33 cellular contexts compared by ENCODE assay signal in genomic region chr9:103169798-103170197, GRCh38.
"Had no signal": no experiment of that assay in that cellular context is flagged by ENCODE, and none has a peak within 500 bp of the region (broad histone marks: within the 10 kb centered on the region; RNA-seq: fewer than 3 reads in every experiment).

No MANE protein-coding gene starts in this region.

- H3K4me1 Mint-ChIP-seq: activated B cell treated with CpG ODN at 0.5 μM for 24 hours; activated CD8-positive, alpha-beta memory T cell treated with anti-CD3 and anti-CD28 coated beads, Interleukin-2, amount 10 ng/mL, durations not matched to agents 7 days and 5 days; activated naive CD4-positive, alpha-beta T cell treated with anti-CD3 and anti-CD28 coated beads, Interleukin-2, amount 10 ng/mL, durations not matched to agents 7 days and 5 days; activated naive CD8-positive, alpha-beta T cell treated with anti-CD3 and anti-CD28 coated beads, Interleukin-2, amount 50 U/mL, for 24 hours; brain had no signal

- DNase-seq: activated B cell treated with CpG ODN at 0.5 μM for 24 hours; activated CD4-positive, alpha-beta memory T cell treated with anti-CD3 and anti-CD28 coated beads for 36 hours; activated CD4-positive, alpha-beta T cell treated with anti-CD3 and anti-CD28 coated beads for 4 hours; activated CD4-positive, alpha-beta T cell treated with anti-CD3 and anti-CD28 coated beads, Interleukin-2, amount 50 U/mL, for 1 hour; activated CD4-positive, CD25-positive, alpha-beta regulatory T cell treated with anti-CD3 and anti-CD28 coated beads, Interleukin-2, amount 50 U/mL, for 72 hours; activated CD8-positive, alpha-beta memory T cell treated with anti-CD3 and anti-CD28 coated beads, Interleukin-2, amount 10 ng/mL, durations not matched to agents 7 days and 5 days; activated CD8-positive, alpha-beta memory T cell treated with anti-CD3 and anti-CD28 coated beads, Interleukin-2, amount 50 U/mL, for 48 hours; activated effector memory CD4-positive, alpha-beta T cell treated with Interleukin-2 at 50 U/mL for 16 hours; activated naive CD4-positive, alpha-beta T cell treated with anti-CD3 and anti-CD28 coated beads, Interleukin-2, amount 10 ng/mL, durations not matched to agents 7 days and 5 days; activated naive CD8-positive, alpha-beta T cell treated with anti-CD3 and anti-CD28 coated beads, Interleukin-2, amount 50 U/mL, for 24 hours; activated T-cell treated with anti-CD3 and anti-CD28 coated beads, Interleukin-2, amount 50 U/mL, for 48 hours; anterior cingulate cortex; caudate nucleus; cerebellar nuclear complex; Kasumi-1; KG1; MM.1S; MV-4-11; NCI-H1092; NCI-H1436 treated with DMSO at 0.1 percent for 48 hours; NCI-H1694 treated with DMSO at 0.1 percent for 48 hours; NCI-H2029; NCI-H345; NCI-H524 treated with DMSO at 0.1 percent for 48 hours; NCI-H748 treated with DMSO at 0.1 percent for 48 hours; OCI-M1; SHP77; SJCRH30 had no signal

- ATAC-seq: activated CD8-positive, alpha-beta memory T cell treated with anti-CD3 and anti-CD28 coated beads, Interleukin-2, amount 10 ng/mL, durations not matched to agents 7 days and 5 days; activated naive CD8-positive, alpha-beta T cell treated with anti-CD3 and anti-CD28 coated beads, Interleukin-2, amount 50 U/mL, for 24 hours had no signal

- H3K4me3 Mint-ChIP-seq: activated B cell treated with CpG ODN at 0.5 μM for 24 hours; activated CD4-positive, alpha-beta memory T cell treated with anti-CD3 and anti-CD28 coated beads for 36 hours; activated CD8-positive, alpha-beta memory T cell treated with anti-CD3 and anti-CD28 coated beads, Interleukin-2, amount 10 ng/mL, durations not matched to agents 7 days and 5 days; activated naive CD4-positive, alpha-beta T cell treated with anti-CD3 and anti-CD28 coated beads, Interleukin-2, amount 10 ng/mL, durations not matched to agents 7 days and 5 days; activated naive CD8-positive, alpha-beta T cell; activated naive CD8-positive, alpha-beta T cell treated with anti-CD3 and anti-CD28 coated beads, Interleukin-2, amount 50 U/mL, for 24 hours; brain; T-helper 1 cell treated with Interleukin-12 subunit alpha and Interleukin-12 subunit beta and Interleukin-4 antibody, amounts not matched to agents 30 μg/mL and 1 μg/mL, for 36 hours; T-helper 2 cell treated with Interferon-gamma antibody and Interleukin-4, amounts not matched to agents 5 μg/mL and 100 μg/mL, for 36 hours had no signal

- H3K27ac ChIP-seq: SJCRH30, SK-N-MC had no signal

- H3K36me3 Mint-ChIP-seq: activated CD4-positive, alpha-beta memory T cell treated with anti-CD3 and anti-CD28 coated beads for 36 hours; activated CD8-positive, alpha-beta memory T cell treated with anti-CD3 and anti-CD28 coated beads, Interleukin-2, amount 10 ng/mL, durations not matched to agents 7 days and 5 days; activated naive CD4-positive, alpha-beta T cell treated with anti-CD3 and anti-CD28 coated beads, Interleukin-2, amount 10 ng/mL, durations not matched to agents 7 days and 5 days; activated naive CD8-positive, alpha-beta T cell; brain had no signal

- H3K36me3 ChIP-seq: SJCRH30 had no signal

- H3K4me3 ChIP-seq: SJCRH30, SK-N-MC had no signal

- H3K27ac Mint-ChIP-seq: activated B cell treated with CpG ODN at 0.5 μM for 24 hours; activated CD4-positive, alpha-beta memory T cell treated with anti-CD3 and anti-CD28 coated beads for 36 hours; activated CD8-positive, alpha-beta memory T cell treated with anti-CD3 and anti-CD28 coated beads, Interleukin-2, amount 10 ng/mL, durations not matched to agents 7 days and 5 days; activated naive CD4-positive, alpha-beta T cell treated with anti-CD3 and anti-CD28 coated beads, Interleukin-2, amount 10 ng/mL, durations not matched to agents 7 days and 5 days; activated naive CD8-positive, alpha-beta T cell; activated naive CD8-positive, alpha-beta T cell treated with anti-CD3 and anti-CD28 coated beads, Interleukin-2, amount 50 U/mL, for 24 hours; brain; T-helper 1 cell treated with Interleukin-12 subunit alpha and Interleukin-12 subunit beta and Interleukin-4 antibody, amounts not matched to agents 30 μg/mL and 1 μg/mL, for 36 hours; T-helper 2 cell treated with Interferon-gamma antibody and Interleukin-4, amounts not matched to agents 5 μg/mL and 100 μg/mL, for 36 hours had no signal

- H3K4me1 ChIP-seq: SJCRH30 had no signal

- H3K27me3 Mint-ChIP-seq: activated B cell treated with CpG ODN at 0.5 μM for 24 hours; activated CD4-positive, alpha-beta memory T cell treated with anti-CD3 and anti-CD28 coated beads for 36 hours; activated CD8-positive, alpha-beta memory T cell treated with anti-CD3 and anti-CD28 coated beads, Interleukin-2, amount 10 ng/mL, durations not matched to agents 7 days and 5 days; activated naive CD4-positive, alpha-beta T cell treated with anti-CD3 and anti-CD28 coated beads, Interleukin-2, amount 10 ng/mL, durations not matched to agents 7 days and 5 days; activated naive CD8-positive, alpha-beta T cell; activated naive CD8-positive, alpha-beta T cell treated with anti-CD3 and anti-CD28 coated beads, Interleukin-2, amount 50 U/mL, for 24 hours had no signal

- H3K27me3 ChIP-seq: SJCRH30 had no signal
